25 cellular contexts compared by ENCODE assay signal in the genomic region with DNA sequence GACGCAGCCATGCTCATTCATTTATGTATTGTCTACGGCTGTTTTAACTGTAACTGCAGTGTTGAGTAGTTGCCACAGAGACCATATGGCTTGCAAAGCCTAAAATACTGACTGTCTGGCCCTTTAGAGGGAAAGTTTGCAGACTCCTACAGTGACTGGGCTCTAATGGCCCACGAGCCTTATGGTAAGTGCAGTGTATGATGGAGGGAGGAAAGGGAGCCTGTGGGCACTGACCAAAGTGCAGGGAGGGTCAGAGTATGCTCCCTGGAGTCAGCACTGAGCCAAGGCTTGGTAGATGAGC. TPM values are rescaled to one million over a fixed set of nuclear protein-coding genes. Genes with fewer than 3 reads are reported as not detected.
"Had no signal": no experiment of that assay in that cellular context is flagged by ENCODE, and none has a peak within 500 bp of the region (broad histone marks: within the 10 kb centered on the region; RNA-seq: fewer than 3 reads in every experiment).

No MANE protein-coding gene starts in this region.

- H3K36me3 Mint-ChIP-seq: activated CD4-positive, alpha-beta memory T cell treated with anti-CD3 and anti-CD28 coated beads for 36 hours; activated naive CD4-positive, alpha-beta T cell treated with anti-CD3 and anti-CD28 coated beads, Interleukin-2, amount 50 U/mL, for 72 hours; natural killer cell; type B pancreatic cell had no signal

- DNase-seq: activated CD4-positive, alpha-beta memory T cell treated with anti-CD3 and anti-CD28 coated beads for 36 hours; activated CD4-positive, alpha-beta T cell treated with anti-CD3 and anti-CD28 coated beads, Interleukin-2, amount 10 ng/mL, durations not matched to agents 24 days and 14 days; activated CD4-positive, CD25-positive, alpha-beta regulatory T cell treated with anti-CD3 and anti-CD28 coated beads, Interleukin-2, amount 50 U/mL, for 72 hours; activated CD8-positive, alpha-beta memory T cell treated with anti-CD3 and anti-CD28 coated beads, Interleukin-2, amount 50 U/mL, for 4 hours; activated gamma-delta T cell; activated T-cell treated with anti-CD3 and anti-CD28 coated beads, Interleukin-2, amount 50 U/mL, for 1 hour; colonic mucosa; foreskin fibroblast; heart right ventricle; kidney glomerular epithelial cell; lower lobe of right lung; mesenchymal stem cell; natural killer cell; right lobe of liver; stimulated activated CD4-positive, alpha-beta T cell treated with anti-CD3 and anti-CD28 coated beads, Interleukin-12 subunit alpha, Interleukin-12 subunit beta, amount 100 ng/mL, for 4 hours; stimulated activated CD4-positive, alpha-beta T cell treated with anti-CD3 and anti-CD28 coated beads, Interleukin-4, amount 100 ng/mL, for 1 hour; uterus had no signal

- H3K4me1 ChIP-seq: colonic mucosa, uterus had no signal

- H3K9me3 Mint-ChIP-seq: activated CD4-positive, alpha-beta memory T cell treated with anti-CD3 and anti-CD28 coated beads for 36 hours; activated CD4-positive, alpha-beta T cell treated with anti-CD3 and anti-CD28 coated beads, Interleukin-2, amount 10 ng/mL, durations not matched to agents 24 days and 14 days; activated naive CD4-positive, alpha-beta T cell treated with anti-CD3 and anti-CD28 coated beads, Interleukin-2, amount 50 U/mL, for 72 hours; central memory CD8-positive, alpha-beta T cell; natural killer cell; stimulated activated naive CD8-positive, alpha-beta T cell treated with anti-CD3 and anti-CD28 coated beads, Interleukin-15, Interleukin-2, amounts not matched to agents 100 ng/mL and 50 ng/mL, for 24 hours; type B pancreatic cell had no signal

- H3K27ac ChIP-seq: colonic mucosa, heart right ventricle, lower lobe of right lung, right lobe of liver, skin epidermis, thoracic aorta, uterus had no signal

- H3K27me3 ChIP-seq: colonic mucosa, heart right ventricle, right lobe of liver, uterus had no signal

- H3K4me3 Mint-ChIP-seq: activated CD4-positive, alpha-beta memory T cell treated with anti-CD3 and anti-CD28 coated beads for 36 hours; activated CD4-positive, alpha-beta T cell treated with anti-CD3 and anti-CD28 coated beads, Interleukin-2, amount 10 ng/mL, durations not matched to agents 24 days and 14 days; central memory CD8-positive, alpha-beta T cell; natural killer cell; stimulated activated naive CD8-positive, alpha-beta T cell treated with anti-CD3 and anti-CD28 coated beads, Interleukin-15, Interleukin-2, amounts not matched to agents 100 ng/mL and 50 ng/mL, for 24 hours; type B pancreatic cell had no signal

- H3K36me3 ChIP-seq: colonic mucosa, heart right ventricle, lower lobe of right lung, right lobe of liver, thoracic aorta, uterus had no signal

- H3K27me3 Mint-ChIP-seq: activated CD4-positive, alpha-beta memory T cell treated with anti-CD3 and anti-CD28 coated beads for 36 hours; activated CD4-positive, alpha-beta T cell treated with anti-CD3 and anti-CD28 coated beads, Interleukin-2, amount 10 ng/mL, durations not matched to agents 24 days and 14 days; central memory CD8-positive, alpha-beta T cell; progenitor cell of endocrine pancreas; stimulated activated naive CD8-positive, alpha-beta T cell treated with anti-CD3 and anti-CD28 coated beads, Interleukin-15, Interleukin-2, amounts not matched to agents 100 ng/mL and 50 ng/mL, for 24 hours; type B pancreatic cell had no signal

- H3K9me3 ChIP-seq: colonic mucosa, heart right ventricle, lower lobe of right lung, right lobe of liver, thoracic aorta, uterus had no signal

- H3K4me3 ChIP-seq: colonic mucosa, heart right ventricle, lower lobe of right lung, right lobe of liver, skin epidermis, thoracic aorta, uterus had no signal

- H3K27ac Mint-ChIP-seq: activated CD4-positive, alpha-beta memory T cell treated with anti-CD3 and anti-CD28 coated beads for 36 hours; activated CD4-positive, alpha-beta T cell treated with anti-CD3 and anti-CD28 coated beads, Interleukin-2, amount 10 ng/mL, durations not matched to agents 24 days and 14 days; activated naive CD4-positive, alpha-beta T cell treated with anti-CD3 and anti-CD28 coated beads, Interleukin-2, amount 50 U/mL, for 72 hours; natural killer cell; progenitor cell of endocrine pancreas; stimulated activated naive CD8-positive, alpha-beta T cell treated with anti-CD3 and anti-CD28 coated beads, Interleukin-15, Interleukin-2, amounts not matched to agents 100 ng/mL and 50 ng/mL, for 24 hours; type B pancreatic cell had no signal

RNA-seq across cellular contexts. Expression of gene KLHL35, which starts 47.8 kb away (rescaled TPM):
- total RNA-seq: left lobe of liver had no signal
